ENCODE assay signal across 8 cellular contexts in genomic region chr9:70257991-70258691, GRCh38. TPM values are rescaled to one million over a fixed set of nuclear protein-coding genes. Genes with fewer than 3 reads are reported as not detected.
DNase-seq lines count a peak whose midpoint lies in the region; ATAC-seq lines count a peak whose summit lies in the region.

No MANE protein-coding gene starts in this region.

- ATAC-seq in GM21717 (IDR thresholded peaks at IDR 0.05; ENCODE audit: unreplicated experiment) = peak; percentile 52

- H3K27ac ChIP-seq in cingulate gyrus (ENCODE audit: low read depth, low read length) = peak overlapping the region; percentile 93

- peak; percentile 64 for DNase-seq in NCI-H82 (lab: John Stamatoyannopoulos, UW)
- DNase-seq in NCI-H82 treated with DMSO at 0.1 percent for 48 hours (lab: John Stamatoyannopoulos, UW; ENCODE audit: unreplicated experiment) = no peak
- peak; percentile 51 for DNase-seq in HuH-7.5 (ENCODE audit: low spot score)
- DNase-seq in SK-N-DZ (ENCODE audit: low spot score) = peak; percentile 52
- peak; percentile 72 for DNase-seq in kidney tubule cell (ENCODE audit: low spot score)
- DNase-seq in stimulated activated CD4-positive, alpha-beta T cell treated with anti-CD3 and anti-CD28 coated beads, TNF-alpha, amount 100 ng/mL, for 48 hours (ENCODE audit: low read depth in 3 of 3) = peak in 2 of 3 donors; percentile 4 to 29

RNA-seq across cellular contexts. Expression of gene SMC5, which starts 0.6 kb away (rescaled TPM):
- 29.5 and 37.5 TPM in 2 replicates for polyA plus RNA-seq in SK-N-DZ (2014; cell fraction: cytosol; rRNA removed)
- 74.8 and 94.7 TPM in 2 replicates for polyA plus RNA-seq in SK-N-DZ (2014; cell fraction: nucleus; rRNA removed)
